ENCODE assay signal across 17 cellular contexts in the genomic region with DNA sequence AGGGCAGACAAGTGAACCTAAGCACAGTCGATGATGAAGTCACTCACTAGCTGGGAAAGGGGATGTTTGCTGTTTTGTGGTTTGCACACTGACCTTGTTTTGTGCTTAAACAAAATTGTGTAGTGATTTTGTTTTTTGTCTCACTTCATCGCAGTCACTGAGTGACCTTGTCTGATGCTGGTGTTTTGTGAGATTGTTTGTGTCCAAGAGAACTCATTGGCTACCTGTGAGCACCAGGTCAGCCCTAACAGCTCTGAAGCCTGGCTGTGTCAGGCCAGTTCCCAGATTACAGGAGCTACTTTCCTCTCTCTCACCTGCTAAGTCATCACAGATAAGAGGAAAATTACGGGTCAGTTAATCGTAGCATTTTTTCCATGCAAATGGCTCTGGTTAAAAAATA. TPM values are rescaled to one million over a fixed set of nuclear protein-coding genes. Genes with fewer than 3 reads are reported as not detected.
DNase-seq lines count a peak whose midpoint lies in the region; ATAC-seq and TF ChIP-seq lines count a peak whose summit lies in the region.
"Had no signal": no experiment of that assay in that cellular context is flagged by ENCODE, and none has a peak within 500 bp of the region (broad histone marks: within the 10 kb centered on the region; RNA-seq: fewer than 3 reads in every experiment).

No MANE protein-coding gene starts in this region.

- H3K4me1 ChIP-seq in Caco-2 = peaks cover 25% of the 10 kb centered on the region
- peaks cover 46% of the 10 kb centered on the region for H3K4me1 ChIP-seq in psoas muscle
- H3K4me1 ChIP-seq in trophoblast cell (ENCODE audit: control insufficient read depth in 1 of 2, insufficient read depth in 2 of 2, low read length in 2 of 2) = peaks cover 5 to 7% of the 10 kb centered on the region in 2 experiments

- no peak overlapping the region for H2BK5ac ChIP-seq in trophoblast cell (ENCODE audit: low read depth, low read length, poor library complexity)

- H3K18ac ChIP-seq in trophoblast cell (ENCODE audit: low read length) = no peak overlapping the region

- no peak overlapping the region for H2AK5ac ChIP-seq in trophoblast cell (ENCODE audit: low read length)

- WGBS in psoas muscle, 3 donors = 90 to 94% (median 91%) methylated on average over 4 of the region's 4 CpGs
- no CpG with 5 or more reads among the region's 4 CpGs for WGBS in trophoblast cell (ENCODE audit: extremely low coverage, insufficient coverage, insufficient read length)

- ATAC-seq in effector memory CD8-positive, alpha-beta T cell (replicated peaks) = no peak
- no peak for ATAC-seq in psoas muscle
- ATAC-seq: mucosa of descending colon had no signal

- H3K9me3 ChIP-seq in Caco-2 = no peaks in the 10 kb centered on the region
- no peaks in the 10 kb centered on the region for H3K9me3 ChIP-seq in psoas muscle
- H3K9me3 ChIP-seq in trophoblast cell (ENCODE audit: insufficient read depth, low read depth, low read length) = no peaks in the 10 kb centered on the region
- H3K9me3 ChIP-seq: mucosa of descending colon, thoracic aorta had no signal

- H3K4ac ChIP-seq in trophoblast cell (ENCODE audit: low read depth, low read length) = no peak overlapping the region

- no TSS peak for BruUV-seq in Caco-2 (replicated peaks; lab: Mats Ljungman, UMichigan)

- CTCF ChIA-PET in Caco-2 (lab: Charles Lee) = interaction anchor here (0.6 to 1.2 kb wide), 3 partner anchors 19 to 179 kb away, joined by 3 to 4 read pairs (median 3); partner anchors contain the start of gene SMARCC2

- no peaks in the 10 kb centered on the region for H3K27me3 Mint-ChIP-seq in Caco-2 (ENCODE audit: insufficient read depth, unreplicated experiment)
- H3K27me3 Mint-ChIP-seq in effector memory CD8-positive, alpha-beta T cell = no peaks in the 10 kb centered on the region

- H2AFZ ChIP-seq in trophoblast cell (ENCODE audit: insufficient read depth, low read length, poor library complexity) = no peak overlapping the region

- H3K36me3 Mint-ChIP-seq in Caco-2 (ENCODE audit: insufficient read depth, unreplicated experiment) = peaks cover 26% of the 10 kb centered on the region
- H3K36me3 Mint-ChIP-seq in effector memory CD8-positive, alpha-beta T cell (ENCODE audit: insufficient read depth) = peaks cover 30% of the 10 kb centered on the region

- intact Hi-C loops in Caco-2 (cut with micrococcal nuclease; ENCODE audit: unreplicated experiment) = no loop called here
- intact Hi-C loops in psoas muscle (cut with DNase I) = loop anchor here in 1 of 2 donors (5.0 to 10.0 kb wide), 2 partner anchors 33 to 341 kb away; partner anchors contain the start of genes MYL6 and SPRYD4

- H3K9me3 Mint-ChIP-seq in Caco-2 (ENCODE audit: unreplicated experiment) = no peaks in the 10 kb centered on the region
- no peaks in the 10 kb centered on the region for H3K9me3 Mint-ChIP-seq in effector memory CD8-positive, alpha-beta T cell

- H3K23ac ChIP-seq in trophoblast cell (ENCODE audit: low read length) = no peak overlapping the region

- peaks cover 28% of the 10 kb centered on the region for H3K4me1 Mint-ChIP-seq in Caco-2 (ENCODE audit: low read depth, unreplicated experiment)
- H3K4me1 Mint-ChIP-seq in effector memory CD8-positive, alpha-beta T cell (ENCODE audit: low read depth in 2 of 2) = peaks cover 38 to 39% of the 10 kb centered on the region in 2 donors

- POLR2A ChIA-PET in Caco-2 (lab: Charles Lee) = no interaction called here

- H3K27ac Mint-ChIP-seq in Caco-2 (ENCODE audit: unreplicated experiment) = peak overlapping the region; percentile 19
- H3K27ac Mint-ChIP-seq in effector memory CD8-positive, alpha-beta T cell = peak overlapping the region; percentile 71 to 86

- H3K4me3 ChIP-seq in Caco-2 (ENCODE audit: low read depth, low read length) (no peak overlapping the region), psoas muscle (no peak overlapping the region), trophoblast cell (ENCODE audit: low read depth, low read length) (no peak overlapping the region)
- H3K4me3 ChIP-seq: mucosa of descending colon, thoracic aorta had no signal

- no peak overlapping the region for H2BK12ac ChIP-seq in trophoblast cell (ENCODE audit: low read length)

- no peak overlapping the region for H3K4me2 ChIP-seq in trophoblast cell (ENCODE audit: low read length)

- no peak overlapping the region for H4K91ac ChIP-seq in trophoblast cell (ENCODE audit: low read depth, low read length)

- H3K27me3 ChIP-seq in Caco-2 (replicated peaks; ENCODE audit: control insufficient read depth, insufficient read depth, low read length) = no peaks in the 10 kb centered on the region
- no peaks in the 10 kb centered on the region for H3K27me3 ChIP-seq in psoas muscle (ENCODE audit: insufficient read depth in 3 of 3, low read length in 2 of 3)
- no peaks in the 10 kb centered on the region for H3K27me3 ChIP-seq in trophoblast cell (ENCODE audit: insufficient read depth, low read length)
- H3K27me3 ChIP-seq: brain microvascular endothelial cell had no signal

- no peaks in the 10 kb centered on the region for H3K36me3 ChIP-seq in Caco-2 (ENCODE audit: control insufficient read depth, insufficient read depth, low read length)
- peaks cover 3 to 25% of the 10 kb centered on the region in 2 donors for H3K36me3 ChIP-seq in psoas muscle (ENCODE audit: insufficient read depth in 1 of 2, low read depth in 1 of 2)
- H3K36me3 ChIP-seq in trophoblast cell (ENCODE audit: control insufficient read depth in 1 of 2, insufficient read depth in 2 of 2, low read length in 2 of 2) = peaks cover 7 to 12% of the 10 kb centered on the region in 2 experiments
- H3K36me3 ChIP-seq: brain microvascular endothelial cell had no signal

- peak overlapping the region; percentile 95 for H3K27ac ChIP-seq in psoas muscle
- no peak overlapping the region for H3K27ac ChIP-seq in trophoblast cell (ENCODE audit: low read depth, low read length)
- H3K27ac ChIP-seq: brain microvascular endothelial cell, thoracic aorta had no signal

- no peak for DNase-seq in Caco-2
- peak; percentile 26 for DNase-seq in OCI-M1 (lab: John Stamatoyannopoulos, UW)
- no peak for DNase-seq in effector memory CD8-positive, alpha-beta T cell
- DNase-seq in psoas muscle = no peak
- DNase-seq in NCI-H1048 (lab: John Stamatoyannopoulos, UW) = no peak
- DNase-seq in NOMO-1 treated with DMSO at 0.1 percent for 48 hours (lab: John Stamatoyannopoulos, UW; ENCODE audit: unreplicated experiment) = no peak
- DNase-seq in trophoblast cell = no peak
- DNase-seq: activated CD4-positive, alpha-beta T cell treated with anti-CD3 and anti-CD28 coated beads for 1 hour; activated effector memory CD4-positive, alpha-beta T cell treated with Interleukin-2 at 50 U/mL for 16 hours; brain microvascular endothelial cell; effector memory CD4-positive, alpha-beta T cell; foreskin fibroblast; GF-D8; mucosa of descending colon; NCI-H1930; NCI-H526 had no signal

- no peak overlapping the region for H3K4me3 Mint-ChIP-seq in Caco-2 (ENCODE audit: unreplicated experiment)
- H3K4me3 Mint-ChIP-seq in effector memory CD8-positive, alpha-beta T cell = no peak overlapping the region

- H3K9ac ChIP-seq in trophoblast cell (ENCODE audit: low read length) = no peak overlapping the region

- no peak for TF ChIP-seq CTCF in Caco-2 (IDR thresholded peaks at IDR 0.05; ENCODE audit: insufficient read depth in 1 of 2, low read depth in 1 of 2, low read length in 1 of 2, severe bottlenecking in 1 of 2, unreplicated experiment in 1 of 2)
- TF ChIP-seq CTCF in psoas muscle (IDR thresholded peaks at IDR 0.05) = no peak

- H4K12ac ChIP-seq in trophoblast cell (ENCODE audit: low read depth, low read length) = no peak overlapping the region

- H4K8ac ChIP-seq in trophoblast cell (ENCODE audit: low read depth, low read length) = no peak overlapping the region

- H3K79me1 ChIP-seq in trophoblast cell (ENCODE audit: low read length) = peaks cover 9% of the 10 kb centered on the region

- no peak overlapping the region for H2BK120ac ChIP-seq in trophoblast cell (ENCODE audit: insufficient read depth, low read length, poor library complexity)

- no peak overlapping the region for H3K14ac ChIP-seq in trophoblast cell (ENCODE audit: low read length)

- H3K79me2 ChIP-seq in trophoblast cell (ENCODE audit: control insufficient read depth, insufficient read depth, low read length, poor library complexity) = peaks cover 7% of the 10 kb centered on the region

RNA-seq across cellular contexts. Expression of gene ESYT1, which starts 3.9 kb away (rescaled TPM):
- 70.4 and 79.0 TPM in 2 replicates for total RNA-seq in Caco-2 (2022)
- total RNA-seq in psoas muscle = 10 to 100 TPM; 36.7 to 57.4 (median 44.4) TPM
- 10 to 100 TPM; 20.2 to 40.6 (median 21.0) TPM for polyA plus RNA-seq in psoas muscle
- 56.2 and 64.3 TPM in 2 replicates for polyA plus RNA-seq in trophoblast cell (2013)

RNA-seq across cellular contexts. Expression of gene ZC3H10, which starts 6.1 kb away (rescaled TPM):
- total RNA-seq in Caco-2 (2022) (3.5 and 4.4 TPM in 2 replicates), psoas muscle (10 to 100 TPM in 1 of 4 donors, 1 to 10 TPM in 3; 5.0 to 10.3 (median 6.6) TPM)
- 1 to 10 TPM; 3.5 to 7.8 (median 4.5) TPM for polyA plus RNA-seq in psoas muscle
- 2.0 TPM in 2 replicates for polyA plus RNA-seq in trophoblast cell (2013)

RNA-seq across cellular contexts. Expression of gene RPL41, which starts 7.7 kb away (rescaled TPM):
- total RNA-seq in Caco-2 (2022) (3,009 and 3,051 TPM in 2 replicates), psoas muscle (1,000 to 10,000 TPM; 2,052 to 2,475 (median 2,223) TPM)
- 1,000 to 10,000 TPM; 3,632 to 4,096 (median 3,726) TPM for polyA plus RNA-seq in psoas muscle
- 9,463 and 9,643 TPM in 2 replicates for polyA plus RNA-seq in trophoblast cell (2013)

RNA-seq across cellular contexts. Expression of gene PA2G4, which starts 19.8 kb away (rescaled TPM):
- total RNA-seq in Caco-2 (2022) (178 and 190 TPM in 2 replicates), psoas muscle (100 to 1,000 TPM in 3 of 4 donors, 10 to 100 TPM in 1; 75.3 to 138 (median 112) TPM)
- 100 to 1,000 TPM; 115 to 258 (median 157) TPM for polyA plus RNA-seq in psoas muscle
- 131 and 133 TPM in 2 replicates for polyA plus RNA-seq in trophoblast cell (2013)

RNA-seq across cellular contexts. Expression of gene MYL6B, which starts 28.3 kb away (rescaled TPM):
- total RNA-seq in Caco-2 (2022) (40.5 and 44.8 TPM in 2 replicates), psoas muscle (1,000 to 10,000 TPM in 1 of 4 donors, 100 to 1,000 TPM in 3; 113 to 2,222 (median 606) TPM)
- 100 to 1,000 TPM; 151 to 786 (median 413) TPM for polyA plus RNA-seq in psoas muscle
- 91.8 and 91.9 TPM in 2 replicates for polyA plus RNA-seq in trophoblast cell (2013)
